In the genomic region with DNA sequence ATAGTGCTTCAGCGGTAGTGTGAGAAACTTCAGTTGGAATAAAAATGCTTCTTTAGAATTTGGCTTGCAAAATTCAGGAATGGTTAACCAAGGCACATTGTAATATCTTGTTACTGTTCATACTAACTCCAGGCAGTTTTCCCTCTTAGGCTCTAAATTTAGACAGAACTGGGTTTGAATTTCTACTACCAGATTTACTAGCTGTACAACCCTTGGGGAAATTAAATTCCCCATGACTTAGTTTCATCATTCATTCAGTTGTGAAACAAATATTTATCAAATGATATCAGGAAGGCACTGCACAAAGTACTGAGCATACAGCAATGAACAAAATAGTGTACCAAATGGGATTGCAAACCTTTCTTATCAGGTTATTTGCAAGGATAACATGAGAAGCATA, we compare ENCODE assay signal across 16 cellular contexts.
"Had no signal": no experiment of that assay in that cellular context is flagged by ENCODE, and none has a peak within 500 bp of the region (broad histone marks: within the 10 kb centered on the region; RNA-seq: fewer than 3 reads in every experiment).

No MANE protein-coding gene starts in this region.

- H3K4me1 ChIP-seq: colonic mucosa, esophagus squamous epithelium, left lung, parathyroid adenoma had no signal

- H3K27ac ChIP-seq: cardiac muscle cell, colonic mucosa, esophagus squamous epithelium, left lung, parathyroid adenoma had no signal

- H3K9ac ChIP-seq: parathyroid adenoma had no signal

- H3K36me3 ChIP-seq: cardiac muscle cell, colonic mucosa, esophagus squamous epithelium, left lung had no signal

- ATAC-seq: left lung; mucosa of descending colon; naive thymus-derived CD8-positive, alpha-beta T cell; stimulated activated naive CD8-positive, alpha-beta T cell treated with anti-CD3 and anti-CD28 coated beads, Interleukin-15, Interleukin-2, amounts not matched to agents 100 U/mL and 50 U/mL, for 24 hours had no signal

- H2AFZ ChIP-seq: parathyroid adenoma had no signal

- H3K27me3 ChIP-seq: cardiac muscle cell, colonic mucosa, esophagus squamous epithelium, left lung had no signal

- H3K9me3 ChIP-seq: colonic mucosa, esophagus squamous epithelium, mucosa of descending colon had no signal

- H3K4me3 ChIP-seq: cardiac muscle cell, colonic mucosa, esophagus squamous epithelium, left lung, mucosa of descending colon had no signal

- DNase-seq: activated CD4-positive, CD25-positive, alpha-beta regulatory T cell treated with anti-CD3 and anti-CD28 coated beads, Interleukin-2, amount 50 U/mL, for 72 hours; activated naive CD4-positive, alpha-beta T cell treated with Interleukin-2 at 50 U/mL for 16 hours; colonic mucosa; esophagus squamous epithelium; hippocampal formation; kidney; left lung; mucosa of descending colon; naive thymus-derived CD8-positive, alpha-beta T cell; retina; small intestine; stimulated activated CD4-positive, alpha-beta T cell treated with anti-CD3 and anti-CD28 coated beads, Interleukin-4, amount 100 ng/mL, for 4 hours; stimulated activated CD8-positive, alpha-beta memory T cell treated with anti-CD3 and anti-CD28 coated beads, Interleukin-4, amount 100 ng/mL, for 48 hours; stimulated activated naive CD8-positive, alpha-beta T cell treated with anti-CD3 and anti-CD28 coated beads, Interleukin-15, Interleukin-2, amounts not matched to agents 100 U/mL and 50 U/mL, for 24 hours had no signal

- H3K79me2 ChIP-seq: parathyroid adenoma had no signal
